Comparison of ENCODE assay signal across 15 cellular contexts in genomic region chr9:79152306-79152705, GRCh38.
"Had no signal": no experiment of that assay in that cellular context is flagged by ENCODE, and none has a peak within 500 bp of the region (broad histone marks: within the 10 kb centered on the region; RNA-seq: fewer than 3 reads in every experiment).

No MANE protein-coding gene starts in this region.

- H3K9me3 ChIP-seq: SJSA1 had no signal

- H3K27me3 ChIP-seq: SJSA1 had no signal

- H3K27ac ChIP-seq: SJSA1, SK-N-MC had no signal

- H3K4me3 ChIP-seq: SJSA1, SK-N-MC had no signal

- H3K4me1 ChIP-seq: SJSA1 had no signal

- H3K36me3 ChIP-seq: SJSA1 had no signal

- DNase-seq: KBM-7, NCI-H1092, NCI-H1105 treated with DMSO at 0.1 percent for 48 hours, NCI-H1417 treated with DMSO at 0.1 percent for 48 hours, NCI-H187 treated with DMSO at 0.1 percent for 48 hours, NCI-H2029 treated with DMSO at 0.1 percent for 48 hours, NCI-H2227 treated with DMSO at 0.1 percent for 48 hours, NCI-H524, NCI-H526 treated with DMSO at 0.1 percent for 48 hours, NCI-H774, Right ventricle myocardium superior, RPMI8226, SIG-M5 had no signal
